15 cellular contexts compared by ENCODE assay signal in genomic region chr17:65589321-65589720, GRCh38.
"Had no signal": no experiment of that assay in that cellular context is flagged by ENCODE, and none has a peak within 500 bp of the region (broad histone marks: within the 10 kb centered on the region; RNA-seq: fewer than 3 reads in every experiment).

No MANE protein-coding gene starts in this region.

- DNase-seq: activated CD4-positive, CD25-positive, alpha-beta regulatory T cell treated with anti-CD3 and anti-CD28 coated beads, Interleukin-2, amount 50 U/mL, for 72 hours; activated naive CD4-positive, alpha-beta T cell; activated T-cell treated with anti-CD3 and anti-CD28 coated beads for 4 hours; foreskin keratinocyte; head of caudate nucleus; left lung; mammary epithelial cell; T-helper 1 cell; T1000 had no signal

- H3K9me3 ChIP-seq: ascending aorta, breast epithelium, left lung, neutrophil had no signal

- H3K4me1 ChIP-seq: breast epithelium, foreskin keratinocyte had no signal

- ATAC-seq: foreskin keratinocyte; naive thymus-derived CD8-positive, alpha-beta T cell; stimulated activated effector memory CD8-positive, alpha-beta T cell treated with anti-CD3 and anti-CD28 coated beads, Interleukin-12 subunit alpha, Interleukin-12 subunit beta, amount 100 ng/mL, for 72 hours had no signal

- H3K4me3 Mint-ChIP-seq: stimulated activated effector memory CD8-positive, alpha-beta T cell treated with anti-CD3 and anti-CD28 coated beads, Interleukin-12 subunit alpha, Interleukin-12 subunit beta, amount 100 ng/mL, for 72 hours had no signal

- H3K27ac Mint-ChIP-seq: stimulated activated effector memory CD8-positive, alpha-beta T cell treated with anti-CD3 and anti-CD28 coated beads, Interleukin-12 subunit alpha, Interleukin-12 subunit beta, amount 100 ng/mL, for 72 hours had no signal

- H3K27ac ChIP-seq: ascending aorta, breast epithelium, epithelial cell of prostate, foreskin keratinocyte, left lung, neutrophil had no signal

- H3K36me3 Mint-ChIP-seq: naive thymus-derived CD8-positive, alpha-beta T cell; stimulated activated effector memory CD8-positive, alpha-beta T cell treated with anti-CD3 and anti-CD28 coated beads, Interleukin-12 subunit alpha, Interleukin-12 subunit beta, amount 100 ng/mL, for 72 hours had no signal

- H3K36me3 ChIP-seq: ascending aorta, breast epithelium, left lung, neutrophil had no signal

- H3K4me3 ChIP-seq: ascending aorta, breast epithelium, left lung had no signal

- H3K9me3 Mint-ChIP-seq: naive thymus-derived CD8-positive, alpha-beta T cell; stimulated activated effector memory CD8-positive, alpha-beta T cell treated with anti-CD3 and anti-CD28 coated beads, Interleukin-12 subunit alpha, Interleukin-12 subunit beta, amount 100 ng/mL, for 72 hours had no signal

- H3K27me3 ChIP-seq: ascending aorta, breast epithelium, foreskin keratinocyte, left lung had no signal
